7 cellular contexts compared by ENCODE assay signal in genomic region chr12:75505706-75506312, GRCh38. TPM values are rescaled to one million over a fixed set of nuclear protein-coding genes. Genes with fewer than 3 reads are reported as not detected.
A peak's percentile ranks its signal among the peaks of the same experiment; 100 is the strongest.
DNase-seq lines count a peak whose midpoint lies in the region; ATAC-seq, FAIRE-seq and TF ChIP-seq lines count a peak whose summit lies in the region.

No MANE protein-coding gene starts in this region.

- intact Hi-C loops in IMR-90 (cut with micrococcal nuclease) (loop anchor here (1.0 kb wide), 3 partner anchors 115 to 817 kb away; partner anchors contain the start of genes GLIPR1L1 and GLIPR1L2), K562 (cut with micrococcal nuclease) (no loop called here)
- intact Hi-C loops in naive thymus-derived CD4-positive, alpha-beta T cell (cut with micrococcal nuclease): loop anchor here (1.0 to 5.0 kb wide), 5 partner anchors 69 to 819 kb away; partner anchors contain the start of genes GLIPR1L1 (in 2 of the 2) and GLIPR1L2 (in 1 of the 2)

- dilution Hi-C loops in IMR-90 (cut with HindIII; ENCODE audit: low sequenced_read_pairs, unreplicated experiment): no loop called here

- ATAC-seq in IMR-90 (ENCODE audit: low read depth): peak; percentile 59
- ATAC-seq in K562: peak; percentile 73; the same call in 2 of the 3 replicates
- ATAC-seq in naive thymus-derived CD4-positive, alpha-beta T cell: peak; percentile 75
- ATAC-seq in HG03135 (IDR thresholded peaks at IDR 0.05; ENCODE audit: unreplicated experiment): no peak

- H3K9me1 ChIP-seq in IMR-90 (ENCODE audit: insufficient read depth, low read length) (no peaks in the 10 kb centered on the region), K562 (ENCODE audit: control insufficient read depth, insufficient read depth, low read length) (no peaks in the 10 kb centered on the region)

- peaks cover 0 to 28% (median 10%) of the 10 kb centered on the region in 5 donors for H3K36me3 Mint-ChIP-seq in naive thymus-derived CD4-positive, alpha-beta T cell

- H3K14ac ChIP-seq in IMR-90 (replicated peaks; ENCODE audit: low read depth, low read length): no peak overlapping the region

- peak; percentile 67 for DNase-seq in IMR-90
- DNase-seq in K562 (ENCODE audit: extremely low read depth in 1 of 4, low spot score in 3 of 4): peak in 1 of 4 experiments; percentile 12
- DNase-seq in naive thymus-derived CD4-positive, alpha-beta T cell: peak in 4 of 9 donors; percentile 18 to 42 (median 29)
- no peak for DNase-seq in occipital lobe (lab: John Stamatoyannopoulos, UW)
- no peak for DNase-seq in ureter (ENCODE audit: low spot score)

- H3K4me1 ChIP-seq in IMR-90 (ENCODE audit: control insufficient read depth, insufficient read depth, low read length): peaks cover 1% of the 10 kb centered on the region; the same call in 1 of the 2 replicates
- peaks cover 0 to 5% of the 10 kb centered on the region in 2 experiments; a peak in 1 of 5 replicates for H3K4me1 ChIP-seq in K562 (replicated peaks in 1 of 2; ENCODE audit: control insufficient read depth in 2 of 2, insufficient read depth in 2 of 2, low read length in 2 of 2)
- H3K4me1 ChIP-seq in naive thymus-derived CD4-positive, alpha-beta T cell (ENCODE audit: control insufficient read depth in 2 of 2, insufficient read depth in 2 of 2, low read length in 2 of 2): peaks cover 12 to 13% of the 10 kb centered on the region in 2 donors

- H4K5ac ChIP-seq in IMR-90 (ENCODE audit: low read depth, low read length): no peak overlapping the region

- no peak overlapping the region; a peak in 1 of 4 replicates for H4K8ac ChIP-seq in IMR-90 (ENCODE audit: low read depth in 2 of 2, low read length in 2 of 2)

- WGBS in IMR-90 (ENCODE audit: extremely low coverage in 2 of 2, insufficient read length in 1 of 2), 2 experiments: no CpG with 5 or more reads among the region's 2 CpGs
- 82% methylated on average over 2 of the region's 2 CpGs for WGBS in K562 (ENCODE audit: insufficient coverage, low coverage, missing lambda C conversion rate)

- H3K27ac Mint-ChIP-seq in naive thymus-derived CD4-positive, alpha-beta T cell: peak overlapping the region in 4 of 9 donors; percentile 0 to 71 (median 5)

- H3K36me3 ChIP-seq in IMR-90 (ENCODE audit: control insufficient read depth, insufficient read depth, low read length) (peaks cover 26% of the 10 kb centered on the region), K562 (ENCODE audit: control insufficient read depth, insufficient read depth, low read length) (peaks cover 86% of the 10 kb centered on the region)
- H3K36me3 ChIP-seq in naive thymus-derived CD4-positive, alpha-beta T cell (ENCODE audit: control insufficient read depth in 2 of 3, insufficient read depth in 3 of 3, low read length in 3 of 3): peaks cover 10 to 51% (median 23%) of the 10 kb centered on the region in 3 experiments

- POLR2A ChIA-PET in IMR-90 (lab: Charles Lee; ENCODE audit: unreplicated experiment): no interaction called here
- POLR2A ChIA-PET in K562 (lab: Yijun Ruan, JAX): no interaction called here
- POLR2A ChIA-PET in naive thymus-derived CD4-positive, alpha-beta T cell (lab: Charles Lee): no interaction called here

- H3K4me1 Mint-ChIP-seq in naive thymus-derived CD4-positive, alpha-beta T cell: peaks cover 14 to 38% (median 32%) of the 10 kb centered on the region in 7 donors

- H3K23ac ChIP-seq in IMR-90 (ENCODE audit: low read depth, low read length): no peak overlapping the region

- no peak overlapping the region for H2BK120ac ChIP-seq in IMR-90 (ENCODE audit: low read depth, low read length)

- H3K9me3 ChIP-seq in IMR-90 (ENCODE audit: control insufficient read depth, insufficient read depth, low read length) (no peaks in the 10 kb centered on the region), K562 (replicated peaks; ENCODE audit: control insufficient read depth, insufficient read depth, low read depth, low read length) (no peaks in the 10 kb centered on the region)
- H3K9me3 ChIP-seq in naive thymus-derived CD4-positive, alpha-beta T cell (ENCODE audit: control insufficient read depth in 2 of 3, low read length in 3 of 3): no peaks in the 10 kb centered on the region

- H4K20me1 ChIP-seq in IMR-90 (ENCODE audit: insufficient read depth, low read length) (no peaks in the 10 kb centered on the region), K562 (replicated peaks; ENCODE audit: control insufficient read depth, insufficient read depth, low read length) (no peaks in the 10 kb centered on the region)

- no peak overlapping the region for H2BK15ac ChIP-seq in IMR-90 (ENCODE audit: low read depth, low read length)

- H3K4me3 ChIP-seq in IMR-90 (ENCODE audit: insufficient read depth, low read depth, low read length) (no peak overlapping the region), K562 (no peak overlapping the region)
- no peak overlapping the region for H3K4me3 ChIP-seq in naive thymus-derived CD4-positive, alpha-beta T cell (ENCODE audit: low read length)

- H2BK20ac ChIP-seq in IMR-90 (ENCODE audit: low read depth, low read length): no peak overlapping the region

- peaks cover 11 to 18% of the 10 kb centered on the region in 2 experiments; a peak in 3 of 4 replicates for H3K79me1 ChIP-seq in IMR-90 (ENCODE audit: low read depth in 1 of 2, low read length in 2 of 2)

- no peak overlapping the region for H2AK9ac ChIP-seq in IMR-90 (replicated peaks; ENCODE audit: low read depth, low read length, poor library complexity)

- H3K9me3 Mint-ChIP-seq in naive thymus-derived CD4-positive, alpha-beta T cell: no peaks in the 10 kb centered on the region

- H3K4me2 ChIP-seq in IMR-90 (ENCODE audit: low read depth, low read length) (no peak overlapping the region), K562 (ENCODE audit: insufficient read depth, low read length) (no peak overlapping the region)

- BruUV-seq in IMR-90 (replicated peaks; lab: Mats Ljungman, UMichigan): no TSS peak
- BruUV-seq in K562 (replicated peaks; lab: Mats Ljungman, UMichigan): no TSS peak

- H4K91ac ChIP-seq in IMR-90 (ENCODE audit: insufficient read depth, low read depth, low read length): no peak overlapping the region

- no peak overlapping the region for H3K9ac ChIP-seq in IMR-90 (ENCODE audit: low read depth, low read length)
- no peak overlapping the region for H3K9ac ChIP-seq in K562 (ENCODE audit: insufficient read depth in 1 of 2, low read depth in 2 of 2, low read length in 2 of 2)

- no peak for TF ChIP-seq EP300 in K562 (IDR thresholded peaks at IDR 0.05; ENCODE audit: low read length)

- no peak for TF ChIP-seq POLR2A in IMR-90 (IDR thresholded peaks at IDR 0.05; ENCODE audit: low read depth, low read length)
- TF ChIP-seq POLR2A in K562 (conservative IDR thresholded peaks at IDR 0.05): no peak

- no peak overlapping the region for H2AK5ac ChIP-seq in IMR-90 (ENCODE audit: low read depth, low read length)

- CTCF ChIA-PET in IMR-90 (lab: Yijun Ruan, JAX) (interaction anchor here (0.9 to 1.0 kb wide), 2 partner anchors 191 to 212 kb away, joined by 3 read pairs; no protein-coding TSS in a partner anchor), K562 (lab: Yijun Ruan, JAX; ENCODE audit: low intra/inter-chr PET ratio) (interaction anchor here (1.6 kb wide), 1 partner anchor 171 kb away, joined by 5 read pairs; the partner anchor contains the start of gene GLIPR1L1)
- CTCF ChIA-PET in naive thymus-derived CD4-positive, alpha-beta T cell (lab: Charles Lee): interaction anchor here (1.2 to 1.3 kb wide), 3 partner anchors 27 to 171 kb away, joined by 4 to 5 read pairs (median 5); partner anchors contain the start of gene GLIPR1L1

- H3K4ac ChIP-seq in IMR-90 (ENCODE audit: low read depth, low read length): no peak overlapping the region

- peak; percentile 54; the same call in 2 of the 3 replicates for TF ChIP-seq CTCF in GM12872 (IDR thresholded peaks at IDR 0.05; ENCODE audit: insufficient read depth, low read depth, low read length)
- TF ChIP-seq CTCF in IMR-90 (conservative IDR thresholded peaks at IDR 0.05; ENCODE audit: low read depth, low read length): peak; percentile 75
- TF ChIP-seq CTCF in K562 (IDR thresholded peaks at IDR 0.05 in 2 of 3, conservative IDR thresholded peaks at IDR 0.05 in 1 of 3; ENCODE audit: insufficient read depth in 2 of 3, low read depth in 1 of 3, low read length in 3 of 3): peak in 2 of 3 experiments; percentile 40 to 47; a peak in 2 of 6 replicates

- H3K56ac ChIP-seq in IMR-90 (ENCODE audit: extremely low read depth, insufficient read depth, low read length): no peak overlapping the region

- no peaks in the 10 kb centered on the region for H3K27me3 ChIP-seq in IMR-90 (ENCODE audit: control insufficient read depth, insufficient read depth, low read length)
- no peaks in the 10 kb centered on the region for H3K27me3 ChIP-seq in K562 (ENCODE audit: control insufficient read depth in 2 of 2, insufficient read depth in 2 of 2, low read length in 2 of 2)
- H3K27me3 ChIP-seq in naive thymus-derived CD4-positive, alpha-beta T cell (ENCODE audit: control insufficient read depth in 2 of 2, insufficient read depth in 2 of 2, low read length in 2 of 2): no peaks in the 10 kb centered on the region

- H2AFZ ChIP-seq in IMR-90 (replicated peaks; ENCODE audit: low read length, poor library complexity): no peak overlapping the region
- no peak overlapping the region for H2AFZ ChIP-seq in K562 (ENCODE audit: low read depth, low read length)

- H3K4me3 Mint-ChIP-seq in naive thymus-derived CD4-positive, alpha-beta T cell: no peak overlapping the region

- no peaks in the 10 kb centered on the region for H3K27me3 Mint-ChIP-seq in naive thymus-derived CD4-positive, alpha-beta T cell

- TF ChIP-seq RAD21 in IMR-90 (IDR thresholded peaks at IDR 0.05; ENCODE audit: low read length) (peak; percentile 66), K562 (CRISPR knock-in tag; conservative IDR thresholded peaks at IDR 0.05 in 1 of 2, IDR thresholded peaks at IDR 0.05 in 1 of 2) (peak; percentile 39 to 47)

- H3K79me2 ChIP-seq in K562 (ENCODE audit: control insufficient read depth, insufficient read depth, low read length): peaks cover 41% of the 10 kb centered on the region

- H3K27ac ChIP-seq in IMR-90 (ENCODE audit: insufficient read depth, low read length) (no peak overlapping the region), K562 (ENCODE audit: extremely low read depth, low read depth, low read length) (no peak overlapping the region)
- no peak overlapping the region for H3K27ac ChIP-seq in naive thymus-derived CD4-positive, alpha-beta T cell (ENCODE audit: low read depth, low read length)

- in situ Hi-C loops in IMR-90 (cut with MboI; ENCODE audit: low sequenced_read_pairs): loop anchor here (10.0 kb wide), 1 partner anchor 811 kb away; no protein-coding TSS in a partner anchor
- in situ Hi-C loops in K562 (cut with MboI): no loop called here

- H3K18ac ChIP-seq in IMR-90 (ENCODE audit: low read depth, low read length): no peak overlapping the region

- FAIRE-seq in K562 (lab: Jason Lieb, UNC): no peak

- H2BK5ac ChIP-seq in IMR-90 (ENCODE audit: low read depth, low read length, poor library complexity, severe bottlenecking): no peak overlapping the region

RNA-seq across cellular contexts. Expression of gene KRR1, which starts 5.6 kb away (rescaled TPM):
- total RNA-seq in IMR-90 (2012; rRNA removed) (31.4 and 40.0 TPM in 2 replicates), K562 (2014; rRNA removed) (32.8 and 42.6 TPM in 2 replicates), K562 (2014; rRNA removed; fragmentation: Illumina TruSeq; extraction: Trizol) (102 and 131 TPM in 2 replicates), K562 (2015; rRNA removed; fragmentation: Illumina TruSeq; extraction: Trizol) (84.6 and 91.0 TPM in 2 replicates), K562 (2021) (61.0 and 67.6 TPM in 2 replicates), occipital lobe (44.9 TPM), ureter (70.9 TPM)
- polyA plus RNA-seq in IMR-90 (2012; rRNA removed) (16.1 and 18.3 TPM in 2 replicates), K562 (2011; rRNA removed) (43.8 and 60.7 TPM in 2 replicates), K562 (2014; fragmentation: Illumina TruSeq; extraction: Trizol) (53.8 and 56.5 TPM in 2 replicates), K562 (2014; fragmentation: Nextera tagmentation; extraction: Ambion mirVana) (10 to 100 TPM; 49.9 to 68.5 TPM), K562 (2014; rRNA removed) (46.1 and 69.0 TPM in 2 replicates)
- polyA plus RNA-seq in IMR-90 (2012; cell fraction: cytosol; rRNA removed): 0.74 and 1.2 TPM in 2 replicates
- polyA plus RNA-seq in IMR-90 (2012; cell fraction: nucleus; rRNA removed; ENCODE audit: low replicate concordance): 0.94 and 13.1 TPM in 2 replicates
- 24.4 and 92.6 TPM in 2 replicates for total RNA-seq in K562 (2011; cell fraction: chromatin; rRNA removed; ENCODE audit: low replicate concordance)
- total RNA-seq in K562 (2011; cell fraction: nucleolus; rRNA removed): 10.7 and 11.7 TPM in 2 replicates
- total RNA-seq in K562 (2011; cell fraction: nucleoplasm; rRNA removed): 25.4 and 28.2 TPM in 2 replicates
- polyA plus RNA-seq in K562 (2011; cell fraction: cytosol; rRNA removed): 3.3 and 9.8 TPM in 2 replicates
- polyA plus RNA-seq in K562 (2011; cell fraction: nucleus; rRNA removed): 15.2 and 33.1 TPM in 2 replicates
- 26.8 and 39.2 TPM in 2 replicates for polyA plus RNA-seq in K562 (2012)
- polyA minus RNA-seq in K562 (2011; rRNA and poly(A)+ RNA removed): 77.0 and 102 TPM in 2 replicates
- 11.3 and 14.9 TPM in 2 replicates for polyA minus RNA-seq in K562 (2011; cell fraction: cytosol; rRNA and poly(A)+ RNA removed)
- polyA minus RNA-seq in K562 (2011; cell fraction: nucleus; rRNA and poly(A)+ RNA removed): 37.3 and 97.9 TPM in 2 replicates
- 100 to 1,000 TPM in 1 of 5 experiments, 10 to 100 TPM in 4; 69.3 to 120 (median 74.3) TPM for total RNA-seq in naive thymus-derived CD4-positive, alpha-beta T cell
- polyA plus RNA-seq in naive thymus-derived CD4-positive, alpha-beta T cell: 10 to 100 TPM; 64.0 to 67.2 TPM

RNA-seq across cellular contexts. Expression of gene GLIPR1, which starts 25.3 kb away (rescaled TPM):
- total RNA-seq in IMR-90 (2012; rRNA removed) (244 and 327 TPM in 2 replicates), K562 (2014; rRNA removed) (0.29 and 0.45 TPM in 2 replicates), K562 (2014; rRNA removed; fragmentation: Illumina TruSeq; extraction: Trizol) (0.69 and 1.0 TPM in 2 replicates), K562 (2015; rRNA removed; fragmentation: Illumina TruSeq; extraction: Trizol) (1.2 and 2.3 TPM in 2 replicates), K562 (2021) (0.98 and 1.2 TPM in 2 replicates), occipital lobe (2.8 TPM), ureter (18.4 TPM)
- polyA plus RNA-seq in IMR-90 (2012; rRNA removed) (268 and 322 TPM in 2 replicates), K562 (2011; rRNA removed) (0.19 and 0.26 TPM in 2 replicates), K562 (2014; fragmentation: Illumina TruSeq; extraction: Trizol) (0.69 and 1.2 TPM in 2 replicates), K562 (2014; fragmentation: Nextera tagmentation; extraction: Ambion mirVana) (1 to 10 TPM; 2.0 to 2.1 TPM), K562 (2014; rRNA removed) (0.34 and 0.39 TPM in 2 replicates)
- 108 and 182 TPM in 2 replicates for polyA plus RNA-seq in IMR-90 (2012; cell fraction: cytosol; rRNA removed)
- polyA plus RNA-seq in IMR-90 (2012; cell fraction: nucleus; rRNA removed; ENCODE audit: low replicate concordance): 55.5 and 273 TPM in 2 replicates
- 0.23 and 0.39 TPM in 2 replicates for total RNA-seq in K562 (2011; cell fraction: chromatin; rRNA removed; ENCODE audit: low replicate concordance)
- 0.33 TPM in 1 of 2 replicates, not detected in the other for total RNA-seq in K562 (2011; cell fraction: nucleolus; rRNA removed)
- 0.15 and 0.37 TPM in 2 replicates for total RNA-seq in K562 (2011; cell fraction: nucleoplasm; rRNA removed)
- 0.03 and 0.04 TPM in 2 replicates for polyA plus RNA-seq in K562 (2011; cell fraction: cytosol; rRNA removed)
- 0.27 and 0.28 TPM in 2 replicates for polyA plus RNA-seq in K562 (2011; cell fraction: nucleus; rRNA removed)
- polyA plus RNA-seq in K562 (2012): 1.3 and 5.9 TPM in 2 replicates
- 0.06 and 0.18 TPM in 2 replicates for polyA minus RNA-seq in K562 (2011; rRNA and poly(A)+ RNA removed)
- not detected in 2 replicates for polyA minus RNA-seq in K562 (2011; cell fraction: cytosol; rRNA and poly(A)+ RNA removed)
- 0.22 and 0.27 TPM in 2 replicates for polyA minus RNA-seq in K562 (2011; cell fraction: nucleus; rRNA and poly(A)+ RNA removed)
- total RNA-seq in naive thymus-derived CD4-positive, alpha-beta T cell: 100 to 1,000 TPM in 1 of 5 experiments, 10 to 100 TPM in 4; 28.2 to 132 (median 48.7) TPM
- 10 to 100 TPM; 49.1 to 56.0 TPM for polyA plus RNA-seq in naive thymus-derived CD4-positive, alpha-beta T cell
